25 cellular contexts compared by ENCODE assay signal in the genomic region with DNA sequence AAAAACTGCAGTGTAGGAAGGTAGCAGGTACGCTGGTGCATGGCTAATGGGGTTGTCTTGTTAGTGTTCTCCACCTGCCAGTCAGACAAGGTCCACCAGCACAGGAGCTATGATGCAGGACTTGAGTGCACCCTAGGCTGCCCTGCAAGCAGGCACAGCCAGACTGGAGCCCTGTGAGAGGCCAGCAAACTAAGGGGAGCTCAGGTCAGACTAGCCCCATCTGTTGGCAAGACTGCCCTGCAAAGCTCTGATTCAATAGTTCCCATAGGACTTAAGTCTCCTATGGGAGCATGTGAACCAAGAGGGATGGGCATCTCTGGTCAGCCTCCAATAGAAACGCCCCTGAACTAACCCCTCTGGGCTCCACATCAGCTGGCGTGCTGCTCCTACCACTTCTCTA.
DNase-seq lines count a peak whose midpoint lies in the region; ATAC-seq and TF ChIP-seq lines count a peak whose summit lies in the region.
"Had no signal": no experiment of that assay in that cellular context is flagged by ENCODE, and none has a peak within 500 bp of the region (broad histone marks: within the 10 kb centered on the region; RNA-seq: fewer than 3 reads in every experiment).

No MANE protein-coding gene starts in this region.

- H3K27me3 Mint-ChIP-seq in WTC11 (ENCODE audit: low read depth) = no peaks in the 10 kb centered on the region
- H3K27me3 Mint-ChIP-seq in stimulated activated memory B cell treated with anti-CD40 and anti-IgM and Interleukin-4, amounts not matched to agents 10 μg/mL and 1 μg/mL and 100 μg/mL, for 72 hours = no peaks in the 10 kb centered on the region
- H3K27me3 Mint-ChIP-seq: CD8-positive, alpha-beta memory T cell had no signal

- CTCF ChIA-PET in WTC11 (lab: Charles Lee) = interaction anchor here (0.7 kb wide), 1 partner anchor 160 kb away, joined by 3 read pairs; no protein-coding TSS in a partner anchor

- no peak overlapping the region for H3K4me3 Mint-ChIP-seq in WTC11
- H3K4me3 Mint-ChIP-seq in stimulated activated memory B cell treated with anti-CD40 and anti-IgM and Interleukin-4, amounts not matched to agents 10 μg/mL and 1 μg/mL and 100 μg/mL, for 72 hours = no peak overlapping the region
- H3K4me3 Mint-ChIP-seq: CD14-positive monocyte; CD8-positive, alpha-beta memory T cell had no signal

- H3K9me3 Mint-ChIP-seq in WTC11 = peaks cover 4% of the 10 kb centered on the region; the same call in 1 of the 2 replicates
- peaks cover 6% of the 10 kb centered on the region for H3K9me3 Mint-ChIP-seq in stimulated activated memory B cell treated with anti-CD40 and anti-IgM and Interleukin-4, amounts not matched to agents 10 μg/mL and 1 μg/mL and 100 μg/mL, for 72 hours

- DNase-seq in activated effector memory CD4-positive, alpha-beta T cell treated with anti-CD3 and anti-CD28 coated beads, Interleukin-2, amount 50 U/mL, for 16 hours = peak; percentile 39
- DNase-seq in activated effector memory CD4-positive, alpha-beta T cell treated with Interleukin-2 at 50 U/mL for 16 hours = no peak
- DNase-seq in WTC11 (ENCODE audit: low spot score) = no peak
- DNase-seq in iPS-NIHi7 (ENCODE audit: extremely low spot score) = peak; percentile 22
- DNase-seq: 8988T; ACHN; BE2C; CD8-positive, alpha-beta memory T cell; DMS 273 treated with DMSO at 0.1 percent for 48 hours; Kasumi-1; MV-4-11; NCI-H1105; NCI-H1436 treated with DMSO at 0.1 percent for 48 hours; NCI-H187 treated with DMSO at 0.1 percent for 48 hours; NCI-H2107; NCI-H446 treated with DMSO at 0.1 percent for 48 hours; NCI-H526 treated with DMSO at 0.1 percent for 48 hours; PC-9 had no signal

- no peaks in the 10 kb centered on the region for H3K4me1 Mint-ChIP-seq in WTC11
- no peaks in the 10 kb centered on the region for H3K4me1 Mint-ChIP-seq in stimulated activated memory B cell treated with anti-CD40 and anti-IgM and Interleukin-4, amounts not matched to agents 10 μg/mL and 1 μg/mL and 100 μg/mL, for 72 hours
- H3K4me1 Mint-ChIP-seq: CD14-positive monocyte; CD8-positive, alpha-beta memory T cell had no signal

- POLR2A ChIA-PET in WTC11 (lab: Charles Lee) = no interaction called here

- peak; percentile 94 for ATAC-seq in WTC11
- peak; percentile 36 for ATAC-seq in stimulated activated memory B cell treated with anti-CD40 and anti-IgM and Interleukin-4, amounts not matched to agents 10 μg/mL and 1 μg/mL and 100 μg/mL, for 72 hours
- ATAC-seq in GM18511 (IDR thresholded peaks at IDR 0.05; ENCODE audit: unreplicated experiment) = no peak
- no peak for ATAC-seq in HG03354 (IDR thresholded peaks at IDR 0.05; ENCODE audit: poor library complexity, severe bottlenecking, unreplicated experiment)
- ATAC-seq in HG02610 (IDR thresholded peaks at IDR 0.05; ENCODE audit: unreplicated experiment) = no peak
- ATAC-seq: K562, Right ventricle myocardium inferior had no signal

- H3K36me3 Mint-ChIP-seq in WTC11 = no peaks in the 10 kb centered on the region
- H3K36me3 Mint-ChIP-seq in stimulated activated memory B cell treated with anti-CD40 and anti-IgM and Interleukin-4, amounts not matched to agents 10 μg/mL and 1 μg/mL and 100 μg/mL, for 72 hours = no peaks in the 10 kb centered on the region
- H3K36me3 Mint-ChIP-seq: CD14-positive monocyte; CD8-positive, alpha-beta memory T cell had no signal

- no peak overlapping the region for H3K27ac Mint-ChIP-seq in WTC11
- H3K27ac Mint-ChIP-seq in stimulated activated memory B cell treated with anti-CD40 and anti-IgM and Interleukin-4, amounts not matched to agents 10 μg/mL and 1 μg/mL and 100 μg/mL, for 72 hours = no peak overlapping the region
- H3K27ac Mint-ChIP-seq: CD14-positive monocyte; CD8-positive, alpha-beta memory T cell had no signal

- no peak for TF ChIP-seq CTCF in WTC11 (IDR thresholded peaks at IDR 0.05)

TF ChIP-seq in WTC11, 78 proteins besides CTCF, POLR2A, EP300 and RAD21:
- TF ChIP-seq NFYB (CRISPR knock-in tag; conservative IDR thresholded peaks at IDR 0.05; ENCODE audit: low read depth) (no peak), ZNF416 (CRISPR knock-in tag; IDR thresholded peaks at IDR 0.05) (no peak), ZNF138 (CRISPR knock-in tag; conservative IDR thresholded peaks at IDR 0.05) (no peak), IRF2 (CRISPR knock-in tag; IDR thresholded peaks at IDR 0.05; ENCODE audit: borderline replicate concordance, low read depth) (no peak), HMGA2 (CRISPR knock-in tag; IDR thresholded peaks at IDR 0.05) (no peak), SP1 (CRISPR knock-in tag; conservative IDR thresholded peaks at IDR 0.05) (no peak), OVOL2 (CRISPR knock-in tag; IDR thresholded peaks at IDR 0.05; ENCODE audit: borderline replicate concordance) (no peak), CREM (CRISPR knock-in tag; IDR thresholded peaks at IDR 0.05) (no peak), MYBL2 (CRISPR knock-in tag; IDR thresholded peaks at IDR 0.05) (no peak), NR3C1 (CRISPR knock-in tag; conservative IDR thresholded peaks at IDR 0.05; ENCODE audit: low read depth) (no peak), CREB1 (CRISPR knock-in tag; IDR thresholded peaks at IDR 0.05) (no peak), FOXP1 (CRISPR knock-in tag; IDR thresholded peaks at IDR 0.05; ENCODE audit: borderline replicate concordance) (no peak), ATF1 (CRISPR knock-in tag; IDR thresholded peaks at IDR 0.05) (no peak), ZNF396 (CRISPR knock-in tag; IDR thresholded peaks at IDR 0.05; ENCODE audit: borderline replicate concordance) (no peak)
- TF ChIP-seq, protein P1, sequence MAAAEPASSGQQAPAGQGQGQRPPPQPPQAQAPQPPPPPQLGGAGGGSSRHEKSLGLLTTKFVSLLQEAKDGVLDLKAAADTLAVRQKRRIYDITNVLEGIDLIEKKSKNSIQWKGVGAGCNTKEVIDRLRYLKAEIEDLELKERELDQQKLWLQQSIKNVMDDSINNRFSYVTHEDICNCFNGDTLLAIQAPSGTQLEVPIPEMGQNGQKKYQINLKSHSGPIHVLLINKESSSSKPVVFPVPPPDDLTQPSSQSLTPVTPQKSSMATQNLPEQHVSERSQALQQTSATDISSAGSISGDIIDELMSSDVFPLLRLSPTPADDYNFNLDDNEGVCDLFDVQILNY (CRISPR knock-in tag; IDR thresholded peaks at IDR 0.05) = no peak
- TF ChIP-seq, protein P2, sequence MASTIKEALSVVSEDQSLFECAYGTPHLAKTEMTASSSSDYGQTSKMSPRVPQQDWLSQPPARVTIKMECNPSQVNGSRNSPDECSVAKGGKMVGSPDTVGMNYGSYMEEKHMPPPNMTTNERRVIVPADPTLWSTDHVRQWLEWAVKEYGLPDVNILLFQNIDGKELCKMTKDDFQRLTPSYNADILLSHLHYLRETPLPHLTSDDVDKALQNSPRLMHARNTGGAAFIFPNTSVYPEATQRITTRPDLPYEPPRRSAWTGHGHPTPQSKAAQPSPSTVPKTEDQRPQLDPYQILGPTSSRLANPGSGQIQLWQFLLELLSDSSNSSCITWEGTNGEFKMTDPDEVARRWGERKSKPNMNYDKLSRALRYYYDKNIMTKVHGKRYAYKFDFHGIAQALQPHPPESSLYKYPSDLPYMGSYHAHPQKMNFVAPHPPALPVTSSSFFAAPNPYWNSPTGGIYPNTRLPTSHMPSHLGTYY (CRISPR knock-in tag; IDR thresholded peaks at IDR 0.05) = no peak
- TF ChIP-seq, protein P3, sequence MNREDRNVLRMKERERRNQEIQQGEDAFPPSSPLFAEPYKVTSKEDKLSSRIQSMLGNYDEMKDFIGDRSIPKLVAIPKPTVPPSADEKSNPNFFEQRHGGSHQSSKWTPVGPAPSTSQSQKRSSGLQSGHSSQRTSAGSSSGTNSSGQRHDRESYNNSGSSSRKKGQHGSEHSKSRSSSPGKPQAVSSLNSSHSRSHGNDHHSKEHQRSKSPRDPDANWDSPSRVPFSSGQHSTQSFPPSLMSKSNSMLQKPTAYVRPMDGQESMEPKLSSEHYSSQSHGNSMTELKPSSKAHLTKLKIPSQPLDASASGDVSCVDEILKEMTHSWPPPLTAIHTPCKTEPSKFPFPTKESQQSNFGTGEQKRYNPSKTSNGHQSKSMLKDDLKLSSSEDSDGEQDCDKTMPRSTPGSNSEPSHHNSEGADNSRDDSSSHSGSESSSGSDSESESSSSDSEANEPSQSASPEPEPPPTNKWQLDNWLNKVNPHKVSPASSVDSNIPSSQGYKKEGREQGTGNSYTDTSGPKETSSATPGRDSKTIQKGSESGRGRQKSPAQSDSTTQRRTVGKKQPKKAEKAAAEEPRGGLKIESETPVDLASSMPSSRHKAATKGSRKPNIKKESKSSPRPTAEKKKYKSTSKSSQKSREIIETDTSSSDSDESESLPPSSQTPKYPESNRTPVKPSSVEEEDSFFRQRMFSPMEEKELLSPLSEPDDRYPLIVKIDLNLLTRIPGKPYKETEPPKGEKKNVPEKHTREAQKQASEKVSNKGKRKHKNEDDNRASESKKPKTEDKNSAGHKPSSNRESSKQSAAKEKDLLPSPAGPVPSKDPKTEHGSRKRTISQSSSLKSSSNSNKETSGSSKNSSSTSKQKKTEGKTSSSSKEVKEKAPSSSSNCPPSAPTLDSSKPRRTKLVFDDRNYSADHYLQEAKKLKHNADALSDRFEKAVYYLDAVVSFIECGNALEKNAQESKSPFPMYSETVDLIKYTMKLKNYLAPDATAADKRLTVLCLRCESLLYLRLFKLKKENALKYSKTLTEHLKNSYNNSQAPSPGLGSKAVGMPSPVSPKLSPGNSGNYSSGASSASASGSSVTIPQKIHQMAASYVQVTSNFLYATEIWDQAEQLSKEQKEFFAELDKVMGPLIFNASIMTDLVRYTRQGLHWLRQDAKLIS (CRISPR knock-in tag; IDR thresholded peaks at IDR 0.05; ENCODE audit: borderline replicate concordance) = no peak
- TF ChIP-seq, protein P4, sequence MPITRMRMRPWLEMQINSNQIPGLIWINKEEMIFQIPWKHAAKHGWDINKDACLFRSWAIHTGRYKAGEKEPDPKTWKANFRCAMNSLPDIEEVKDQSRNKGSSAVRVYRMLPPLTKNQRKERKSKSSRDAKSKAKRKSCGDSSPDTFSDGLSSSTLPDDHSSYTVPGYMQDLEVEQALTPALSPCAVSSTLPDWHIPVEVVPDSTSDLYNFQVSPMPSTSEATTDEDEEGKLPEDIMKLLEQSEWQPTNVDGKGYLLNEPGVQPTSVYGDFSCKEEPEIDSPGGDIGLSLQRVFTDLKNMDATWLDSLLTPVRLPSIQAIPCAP (CRISPR knock-in tag; IDR thresholded peaks at IDR 0.05) = no peak

Comparison
In these comparisons a context has a peak if more than half of its experiments do, and no peak if none do; other contexts are left out.
1. DNase-seq: peak in activated effector memory CD4-positive, alpha-beta T cell treated with anti-CD3 and anti-CD28 coated beads, Interleukin-2, amount 50 U/mL, for 16 hours (single experiment) and iPS-NIHi7 (single experiment); none in activated effector memory CD4-positive, alpha-beta T cell treated with Interleukin-2 at 50 U/mL for 16 hours (single experiment) and WTC11 (single experiment).
2. ATAC-seq: peak in WTC11 (single experiment) and stimulated activated memory B cell treated with anti-CD40 and anti-IgM and Interleukin-4, amounts not matched to agents 10 μg/mL and 1 μg/mL and 100 μg/mL, for 72 hours (single experiment); none in GM18511 (single experiment), HG03354 (single experiment) and HG02610 (single experiment).